ENCODE assay signal across 8 cellular contexts in genomic region chr9:136545966-136546696, GRCh38. TPM values are rescaled to one million over a fixed set of nuclear protein-coding genes. Genes with fewer than 3 reads are reported as not detected.
A peak's percentile ranks its signal among the peaks of the same experiment; 100 is the strongest.
DNase-seq lines count a peak whose midpoint lies in the region; ATAC-seq and TF ChIP-seq lines count a peak whose summit lies in the region.

Gene NOTCH1 (minus strand): TSS chr9:136546048. CDS start chr9:136545786, 262 bp downstream.

- H3K4me1 ChIP-seq in CD8-positive, alpha-beta T cell (ENCODE audit: insufficient read depth, low read length), result peaks cover 31% of the 10 kb centered on the region

- H3K4me1 Mint-ChIP-seq in CD8-positive, alpha-beta T cell (ENCODE audit: low read depth), result peaks cover 27% of the 10 kb centered on the region
- peaks cover 1% of the 10 kb centered on the region for H3K4me1 Mint-ChIP-seq in activated T-helper 17 cell treated with anti-CD3 and anti-CD28 coated beads, Interleukin-2, amount 50 U/mL, for 72 hours
- peaks cover 44% of the 10 kb centered on the region for H3K4me1 Mint-ChIP-seq in nephron
- H3K4me1 Mint-ChIP-seq in stimulated activated naive CD8-positive, alpha-beta T cell treated with anti-CD3 and anti-CD28 coated beads, Interleukin-15, Interleukin-2, amounts not matched to agents 100 ng/mL and 50 ng/mL, for 24 hours (ENCODE audit: low read depth), result peaks cover 40% of the 10 kb centered on the region

- TF ChIP-seq CTCF in CD8-positive, alpha-beta T cell (IDR thresholded peaks at IDR 0.05), result no peak
- TF ChIP-seq CTCF in fibroblast of pulmonary artery (IDR thresholded peaks at IDR 0.05; ENCODE audit: low read length, missing control alignments) (no peak), nephron (IDR thresholded peaks at IDR 0.05; ENCODE audit: unreplicated experiment in 3 of 3) (no peak)

- peak within 1 kb of the TSS; percentile 55 for H3K27ac ChIP-seq in CD8-positive, alpha-beta T cell (ENCODE audit: low read depth, low read length)

- intact Hi-C loops in CD8-positive, alpha-beta T cell (cut with DNase I, micrococcal nuclease), result loop anchor here (1.0 to 10.0 kb wide), 8 partner anchors 13 to 1059 kb away; partner anchors contain the start of genes SEC16A (in 2 of the 2), TMEM141 (in 2 of the 2), ARRDC1 (in 1 of the 2) and CCDC183 (in 1 of the 2)

- H3K9me3 ChIP-seq in CD8-positive, alpha-beta T cell (ENCODE audit: low read length), result no peaks in the 10 kb centered on the region

- peaks cover 3% of the 10 kb centered on the region for H3K36me3 ChIP-seq in CD8-positive, alpha-beta T cell (ENCODE audit: insufficient read depth, low read length)

- ATAC-seq in CD8-positive, alpha-beta T cell, result peak; percentile 78
- peak; percentile 63 for ATAC-seq in GM19351 (IDR thresholded peaks at IDR 0.05; ENCODE audit: unreplicated experiment)
- ATAC-seq in HG03520 (IDR thresholded peaks at IDR 0.05; ENCODE audit: unreplicated experiment), result peak; percentile 63
- peak; percentile 71 for ATAC-seq in activated T-helper 17 cell treated with anti-CD3 and anti-CD28 coated beads, Interleukin-2, amount 50 U/mL, for 72 hours (replicated peaks)

- H3K4me3 Mint-ChIP-seq in CD8-positive, alpha-beta T cell, result peak within 1 kb of the TSS; percentile 85
- peak within 1 kb of the TSS; percentile 83 for H3K4me3 Mint-ChIP-seq in activated T-helper 17 cell treated with anti-CD3 and anti-CD28 coated beads, Interleukin-2, amount 50 U/mL, for 72 hours
- H3K4me3 Mint-ChIP-seq in nephron, result peak within 1 kb of the TSS; percentile 89 to 95 (median 93)
- H3K4me3 Mint-ChIP-seq in stimulated activated naive CD8-positive, alpha-beta T cell treated with anti-CD3 and anti-CD28 coated beads, Interleukin-15, Interleukin-2, amounts not matched to agents 100 ng/mL and 50 ng/mL, for 24 hours, result peak within 1 kb of the TSS; percentile 92

- peak; percentile 75 to 90 (median 83) for DNase-seq in CD8-positive, alpha-beta T cell
- peak; percentile 98 for DNase-seq in RKO (ENCODE audit: low spot score)
- peak; percentile 93 for DNase-seq in fibroblast of pulmonary artery (ENCODE audit: low read depth)

- peak within 1 kb of the TSS; percentile 85 for H3K27ac Mint-ChIP-seq in CD8-positive, alpha-beta T cell
- peak within 1 kb of the TSS; percentile 78 for H3K27ac Mint-ChIP-seq in activated T-helper 17 cell treated with anti-CD3 and anti-CD28 coated beads, Interleukin-2, amount 50 U/mL, for 72 hours
- H3K27ac Mint-ChIP-seq in nephron, result peak within 1 kb of the TSS; percentile 98 to 99 (median 98)
- peak within 1 kb of the TSS; percentile 83 for H3K27ac Mint-ChIP-seq in stimulated activated naive CD8-positive, alpha-beta T cell treated with anti-CD3 and anti-CD28 coated beads, Interleukin-15, Interleukin-2, amounts not matched to agents 100 ng/mL and 50 ng/mL, for 24 hours

- POLR2A ChIA-PET in CD8-positive, alpha-beta T cell (lab: Charles Lee), result interaction anchor here (0.7 to 1.7 kb wide), 2 partner anchors 10 to 13 kb away, joined by 3 to 4 read pairs; no protein-coding TSS in a partner anchor

- H3K27me3 Mint-ChIP-seq in CD8-positive, alpha-beta T cell (ENCODE audit: low read depth), result no peaks in the 10 kb centered on the region
- H3K27me3 Mint-ChIP-seq in activated T-helper 17 cell treated with anti-CD3 and anti-CD28 coated beads, Interleukin-2, amount 50 U/mL, for 72 hours, result no peaks in the 10 kb centered on the region
- no peaks in the 10 kb centered on the region for H3K27me3 Mint-ChIP-seq in nephron (ENCODE audit: low read depth)
- H3K27me3 Mint-ChIP-seq in stimulated activated naive CD8-positive, alpha-beta T cell treated with anti-CD3 and anti-CD28 coated beads, Interleukin-15, Interleukin-2, amounts not matched to agents 100 ng/mL and 50 ng/mL, for 24 hours, result no peaks in the 10 kb centered on the region

- CTCF ChIA-PET in CD8-positive, alpha-beta T cell (lab: Charles Lee), result no interaction called here

- H3K27me3 ChIP-seq in CD8-positive, alpha-beta T cell (ENCODE audit: insufficient read depth, low read length), result no peaks in the 10 kb centered on the region

- H3K36me3 Mint-ChIP-seq in CD8-positive, alpha-beta T cell, result peaks cover 8% of the 10 kb centered on the region
- peaks cover 33% of the 10 kb centered on the region for H3K36me3 Mint-ChIP-seq in activated T-helper 17 cell treated with anti-CD3 and anti-CD28 coated beads, Interleukin-2, amount 50 U/mL, for 72 hours (ENCODE audit: low read depth)
- H3K36me3 Mint-ChIP-seq in nephron (ENCODE audit: low read depth), result no peaks in the 10 kb centered on the region
- H3K36me3 Mint-ChIP-seq in stimulated activated naive CD8-positive, alpha-beta T cell treated with anti-CD3 and anti-CD28 coated beads, Interleukin-15, Interleukin-2, amounts not matched to agents 100 ng/mL and 50 ng/mL, for 24 hours (ENCODE audit: low read depth), result peaks cover 15% of the 10 kb centered on the region

- H3K9me3 Mint-ChIP-seq in CD8-positive, alpha-beta T cell, result no peaks in the 10 kb centered on the region
- H3K9me3 Mint-ChIP-seq in activated T-helper 17 cell treated with anti-CD3 and anti-CD28 coated beads, Interleukin-2, amount 50 U/mL, for 72 hours, result no peaks in the 10 kb centered on the region
- no peaks in the 10 kb centered on the region for H3K9me3 Mint-ChIP-seq in nephron
- no peaks in the 10 kb centered on the region for H3K9me3 Mint-ChIP-seq in stimulated activated naive CD8-positive, alpha-beta T cell treated with anti-CD3 and anti-CD28 coated beads, Interleukin-15, Interleukin-2, amounts not matched to agents 100 ng/mL and 50 ng/mL, for 24 hours

- peak within 1 kb of the TSS; percentile 90 for H3K4me3 ChIP-seq in CD8-positive, alpha-beta T cell (ENCODE audit: low read depth, low read length)
- peak within 1 kb of the TSS; percentile 84 for H3K4me3 ChIP-seq in fibroblast of pulmonary artery (replicated peaks; ENCODE audit: low read depth, low read length)

RNA-seq across cellular contexts. Expression of gene NOTCH1, which starts in this region (rescaled TPM):
- total RNA-seq in CD8-positive, alpha-beta T cell, result 10 to 100 TPM; 29.0 to 30.0 TPM
- total RNA-seq in activated T-helper 17 cell treated with anti-CD3 and anti-CD28 coated beads, Interleukin-2, amount 50 U/mL, for 72 hours, result 10 to 100 TPM; 63.8 to 65.9 TPM

Comparison
In these comparisons a context has a peak if more than half of its experiments do, and no peak if none do; other contexts are left out.
1. Peak in every context shown above with its lines: DNase-seq, ATAC-seq, H3K4me3 ChIP-seq and H3K27ac ChIP-seq.